Comparison of ENCODE assay signal across 14 cellular contexts in the genomic region with DNA sequence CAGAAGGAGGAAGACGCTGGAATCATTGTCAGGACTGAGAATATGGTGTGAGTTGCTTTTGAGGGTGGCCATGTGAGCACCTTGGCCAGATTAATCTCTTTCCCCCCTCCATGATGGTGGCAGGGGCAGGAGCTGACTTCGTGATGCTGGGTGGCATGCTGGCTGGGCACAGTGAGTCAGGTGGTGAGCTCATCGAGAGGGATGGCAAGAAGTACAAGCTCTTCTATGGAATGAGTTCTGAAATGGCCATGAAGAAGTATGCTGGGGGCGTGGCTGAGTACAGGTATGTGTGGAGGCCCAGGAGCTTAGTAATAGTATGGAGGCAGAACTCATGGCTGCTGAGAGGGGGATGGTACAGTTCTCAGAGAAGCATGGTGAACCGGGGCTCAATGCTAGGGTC. TPM values are rescaled to one million over a fixed set of nuclear protein-coding genes. Genes with fewer than 3 reads are reported as not detected.
A peak's percentile ranks its signal among the peaks of the same experiment; 100 is the strongest.
DNase-seq lines count a peak whose midpoint lies in the region; ATAC-seq and TF ChIP-seq lines count a peak whose summit lies in the region.
"Had no signal": no experiment of that assay in that cellular context is flagged by ENCODE, and none has a peak within 500 bp of the region (broad histone marks: within the 10 kb centered on the region; RNA-seq: fewer than 3 reads in every experiment).

No MANE protein-coding gene starts in this region.

- intact Hi-C loops in activated CD8-positive, alpha-beta T cell treated with anti-CD3 and anti-CD28 coated beads for 36 hours (cut with micrococcal nuclease) = no loop called here

- CTCF ChIA-PET in activated CD8-positive, alpha-beta T cell treated with anti-CD3 and anti-CD28 coated beads for 36 hours (lab: Charles Lee) = interaction anchor here (1.0 to 27.8 kb wide), 3 partner anchors 42 to 147 kb away, joined by 3 to 873 read pairs (median 4); a partner anchor contains a TSS
- CTCF ChIA-PET in activated CD8-positive, alpha-beta T cell treated with anti-CD3 and anti-CD28 coated beads, Interleukin-2, amount 10 ng/mL, durations not matched to agents 7 days and 5 days (lab: Charles Lee) = interaction anchor here (1.0 to 21.9 kb wide), 4 partner anchors 9 to 194 kb away, joined by 3 to 801 read pairs (median 7); a partner anchor contains a TSS
- CTCF ChIA-PET in T-cell (lab: Charles Lee) = interaction anchor here in 1 of 2 donors (0.7 kb wide), 1 partner anchor 194 kb away, joined by 3 read pairs; no protein-coding TSS in a partner anchor

- no peak overlapping the region for H3K4me3 Mint-ChIP-seq in activated CD8-positive, alpha-beta T cell treated with anti-CD3 and anti-CD28 coated beads for 36 hours
- no peak overlapping the region for H3K4me3 Mint-ChIP-seq in activated CD8-positive, alpha-beta T cell treated with anti-CD3 and anti-CD28 coated beads, Interleukin-2, amount 10 ng/mL, durations not matched to agents 7 days and 5 days
- H3K4me3 Mint-ChIP-seq in T-cell (no peak overlapping the region), progenitor cell of endocrine pancreas (ENCODE audit: low read depth) (no peak overlapping the region)

- H3K9me3 Mint-ChIP-seq in activated CD8-positive, alpha-beta T cell treated with anti-CD3 and anti-CD28 coated beads for 36 hours = no peaks in the 10 kb centered on the region
- H3K9me3 Mint-ChIP-seq in activated CD8-positive, alpha-beta T cell treated with anti-CD3 and anti-CD28 coated beads, Interleukin-2, amount 10 ng/mL, durations not matched to agents 7 days and 5 days (ENCODE audit: insufficient read depth) = no peaks in the 10 kb centered on the region
- H3K9me3 Mint-ChIP-seq in T-cell (no peaks in the 10 kb centered on the region), progenitor cell of endocrine pancreas (ENCODE audit: low read depth) (no peaks in the 10 kb centered on the region)

- peaks cover 57% of the 10 kb centered on the region for H3K36me3 Mint-ChIP-seq in activated CD8-positive, alpha-beta T cell treated with anti-CD3 and anti-CD28 coated beads for 36 hours (ENCODE audit: low read depth)
- H3K36me3 Mint-ChIP-seq in activated CD8-positive, alpha-beta T cell treated with anti-CD3 and anti-CD28 coated beads, Interleukin-2, amount 10 ng/mL, durations not matched to agents 7 days and 5 days (ENCODE audit: low read depth) = peaks cover 70% of the 10 kb centered on the region
- H3K36me3 Mint-ChIP-seq in T-cell (peaks cover 54% of the 10 kb centered on the region), progenitor cell of endocrine pancreas (ENCODE audit: insufficient read depth) (peaks cover 24% of the 10 kb centered on the region)

- H3K4me1 Mint-ChIP-seq in activated CD8-positive, alpha-beta T cell treated with anti-CD3 and anti-CD28 coated beads for 36 hours (ENCODE audit: low read depth) = peaks cover 66% of the 10 kb centered on the region
- peaks cover 60% of the 10 kb centered on the region for H3K4me1 Mint-ChIP-seq in activated CD8-positive, alpha-beta T cell treated with anti-CD3 and anti-CD28 coated beads, Interleukin-2, amount 10 ng/mL, durations not matched to agents 7 days and 5 days (ENCODE audit: low read depth)
- peaks cover 80 to 85% (median 83%) of the 10 kb centered on the region in 3 donors for H3K4me1 Mint-ChIP-seq in T-cell
- H3K4me1 Mint-ChIP-seq in progenitor cell of endocrine pancreas (ENCODE audit: low read depth) = peaks cover 14% of the 10 kb centered on the region

- peak overlapping the region; percentile 69 for H3K27ac Mint-ChIP-seq in activated CD8-positive, alpha-beta T cell treated with anti-CD3 and anti-CD28 coated beads for 36 hours
- H3K27ac Mint-ChIP-seq in activated CD8-positive, alpha-beta T cell treated with anti-CD3 and anti-CD28 coated beads, Interleukin-2, amount 10 ng/mL, durations not matched to agents 7 days and 5 days = no peak overlapping the region
- peak overlapping the region; percentile 7 to 84 for H3K27ac Mint-ChIP-seq in T-cell
- peak overlapping the region; percentile 65 for H3K27ac Mint-ChIP-seq in progenitor cell of endocrine pancreas

- no peak for ATAC-seq in activated CD8-positive, alpha-beta T cell treated with anti-CD3 and anti-CD28 coated beads for 36 hours
- no peak for ATAC-seq in activated CD8-positive, alpha-beta T cell treated with anti-CD3 and anti-CD28 coated beads, Interleukin-2, amount 10 ng/mL, durations not matched to agents 7 days and 5 days
- ATAC-seq in T-cell (replicated peaks in 1 of 4) = no peak
- peak; percentile 2 for ATAC-seq in esophagus mucosa
- no peak for ATAC-seq in HG02623 (IDR thresholded peaks at IDR 0.05; ENCODE audit: unreplicated experiment)
- ATAC-seq: K562 had no signal

- no peak for TF ChIP-seq CTCF in activated CD8-positive, alpha-beta T cell treated with anti-CD3 and anti-CD28 coated beads for 36 hours (IDR thresholded peaks at IDR 0.05)
- no peak for TF ChIP-seq CTCF in progenitor cell of endocrine pancreas (IDR thresholded peaks at IDR 0.05; ENCODE audit: unreplicated experiment)

- POLR2A ChIA-PET in activated CD8-positive, alpha-beta T cell treated with anti-CD3 and anti-CD28 coated beads for 36 hours (lab: Charles Lee) = interaction anchor here (0.6 to 1.7 kb wide), 7 partner anchors 9 to 128 kb away, joined by 3 to 4 read pairs (median 3); no protein-coding TSS in a partner anchor
- POLR2A ChIA-PET in activated CD8-positive, alpha-beta T cell treated with anti-CD3 and anti-CD28 coated beads, Interleukin-2, amount 10 ng/mL, durations not matched to agents 7 days and 5 days (lab: Charles Lee) = interaction anchor here (1.2 to 1.7 kb wide), 4 partner anchors 22 to 77 kb away, joined by 3 to 5 read pairs (median 4); a partner anchor contains a TSS
- POLR2A ChIA-PET in T-cell (lab: Charles Lee) = interaction anchor here in 1 of 2 donors (0.5 to 0.6 kb wide), 2 partner anchors 9 to 204 kb away, joined by 3 to 6 read pairs; a partner anchor contains a TSS

- no peak for DNase-seq in activated CD8-positive, alpha-beta T cell treated with anti-CD3 and anti-CD28 coated beads for 36 hours
- DNase-seq in activated CD8-positive, alpha-beta T cell treated with anti-CD3 and anti-CD28 coated beads, Interleukin-2, amount 10 ng/mL, durations not matched to agents 7 days and 5 days = no peak
- DNase-seq in T-cell (no peak), progenitor cell of endocrine pancreas (ENCODE audit: low spot score, unreplicated experiment) (no peak), activated gamma-delta T cell treated with Interleukin-2 at 50 U/mL for 16 hours (no peak), ureter (ENCODE audit: low spot score) (no peak)
- DNase-seq: DMS 273 treated with DMSO at 0.1 percent for 48 hours; NCI-H146; NCI-H524; stimulated activated CD4-positive, alpha-beta T cell treated with anti-CD3 and anti-CD28 coated beads, Interleukin-15, amount 100 ng/mL, for 24 hours; stimulated activated CD8-positive, alpha-beta memory T cell treated with anti-CD3 and anti-CD28 coated beads, Interleukin-4, amount 100 ng/mL, for 48 hours had no signal

- no peaks in the 10 kb centered on the region for H3K27me3 Mint-ChIP-seq in activated CD8-positive, alpha-beta T cell treated with anti-CD3 and anti-CD28 coated beads for 36 hours
- H3K27me3 Mint-ChIP-seq in activated CD8-positive, alpha-beta T cell treated with anti-CD3 and anti-CD28 coated beads, Interleukin-2, amount 10 ng/mL, durations not matched to agents 7 days and 5 days (ENCODE audit: low read depth) = no peaks in the 10 kb centered on the region
- H3K27me3 Mint-ChIP-seq in T-cell (no peaks in the 10 kb centered on the region), progenitor cell of endocrine pancreas (no peaks in the 10 kb centered on the region)

RNA-seq across cellular contexts. Expression of a gene that starts 4.3 kb away (rescaled TPM):
- total RNA-seq in activated CD8-positive, alpha-beta T cell treated with anti-CD3 and anti-CD28 coated beads for 36 hours = 10 to 100 TPM; 77.4 to 84.9 TPM
- total RNA-seq in activated CD8-positive, alpha-beta T cell treated with anti-CD3 and anti-CD28 coated beads, Interleukin-2, amount 10 ng/mL, durations not matched to agents 7 days and 5 days = 100 to 1,000 TPM; 128 to 131 TPM
- total RNA-seq in T-cell (100 to 1,000 TPM; 119 to 160 (median 139) TPM), esophagus mucosa (97.0 TPM), progenitor cell of endocrine pancreas (56.7 and 59.2 TPM in 2 replicates), ureter (82.5 TPM)

RNA-seq across cellular contexts. Expression of a gene that starts 5.4 kb away (rescaled TPM):
- total RNA-seq in activated CD8-positive, alpha-beta T cell treated with anti-CD3 and anti-CD28 coated beads for 36 hours = 10 to 100 TPM; 45.6 to 49.3 TPM
- 10 to 100 TPM; 67.2 to 68.4 TPM for total RNA-seq in activated CD8-positive, alpha-beta T cell treated with anti-CD3 and anti-CD28 coated beads, Interleukin-2, amount 10 ng/mL, durations not matched to agents 7 days and 5 days
- total RNA-seq in T-cell (10 to 100 TPM; 53.8 to 81.2 (median 64.0) TPM), esophagus mucosa (38.9 TPM), progenitor cell of endocrine pancreas (73.6 and 86.2 TPM in 2 replicates), ureter (78.7 TPM)

RNA-seq across cellular contexts. Expression of a gene that starts 6.0 kb away (rescaled TPM):
- total RNA-seq in activated CD8-positive, alpha-beta T cell treated with anti-CD3 and anti-CD28 coated beads for 36 hours = 100 to 1,000 TPM; 167 to 172 TPM
- 100 to 1,000 TPM; 214 to 222 TPM for total RNA-seq in activated CD8-positive, alpha-beta T cell treated with anti-CD3 and anti-CD28 coated beads, Interleukin-2, amount 10 ng/mL, durations not matched to agents 7 days and 5 days
- 100 to 1,000 TPM in 4 of 5 donors, 10 to 100 TPM in 1; 92.1 to 107 (median 101) TPM for total RNA-seq in T-cell
- 131 TPM for total RNA-seq in esophagus mucosa
- 161 TPM in 2 replicates for total RNA-seq in progenitor cell of endocrine pancreas
- 159 TPM for total RNA-seq in ureter

RNA-seq across cellular contexts. Expression of a gene that starts 22.3 kb away (rescaled TPM):
- total RNA-seq in activated CD8-positive, alpha-beta T cell treated with anti-CD3 and anti-CD28 coated beads for 36 hours = 10 to 100 TPM; 11.2 to 11.3 TPM
- 10 to 100 TPM; 16.9 to 18.2 TPM for total RNA-seq in activated CD8-positive, alpha-beta T cell treated with anti-CD3 and anti-CD28 coated beads, Interleukin-2, amount 10 ng/mL, durations not matched to agents 7 days and 5 days
- total RNA-seq in T-cell = 10 to 100 TPM in 3 of 5 donors, 1 to 10 TPM in 2; 7.2 to 17.5 (median 12.1) TPM
- total RNA-seq in esophagus mucosa = 9.5 TPM
- 15.2 and 17.7 TPM in 2 replicates for total RNA-seq in progenitor cell of endocrine pancreas
- 17.0 TPM for total RNA-seq in ureter

RNA-seq across cellular contexts. Expression of a gene that starts 24.8 kb away (rescaled TPM):
- 10 to 100 TPM; 55.6 to 61.8 TPM for total RNA-seq in activated CD8-positive, alpha-beta T cell treated with anti-CD3 and anti-CD28 coated beads for 36 hours
- 10 to 100 TPM; 83.2 to 93.4 TPM for total RNA-seq in activated CD8-positive, alpha-beta T cell treated with anti-CD3 and anti-CD28 coated beads, Interleukin-2, amount 10 ng/mL, durations not matched to agents 7 days and 5 days
- total RNA-seq in T-cell (10 to 100 TPM; 81.9 to 99.6 (median 92.8) TPM), esophagus mucosa (49.0 TPM), progenitor cell of endocrine pancreas (53.7 and 54.3 TPM in 2 replicates), ureter (58.6 TPM)
